ENCODE assay signal across 12 cellular contexts in the genomic region with DNA sequence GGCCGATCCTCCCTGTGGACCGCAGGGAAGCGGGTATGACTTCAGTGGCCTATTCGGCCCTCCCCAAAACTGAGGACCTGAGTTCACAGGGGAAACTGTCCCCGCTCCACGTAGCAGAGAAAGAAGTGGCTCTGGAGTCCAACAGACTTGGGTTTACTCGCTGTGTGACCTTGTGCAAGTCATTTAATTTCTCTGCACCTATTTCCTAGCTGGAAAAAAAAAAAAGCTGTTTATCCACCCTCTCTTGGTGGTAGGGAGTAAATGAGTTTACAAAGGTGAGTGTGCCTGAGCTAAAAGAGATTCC. TPM values are rescaled to one million over a fixed set of nuclear protein-coding genes. Genes with fewer than 3 reads are reported as not detected.
DNase-seq lines count a peak whose midpoint lies in the region; ATAC-seq, FAIRE-seq and TF ChIP-seq lines count a peak whose summit lies in the region.
"Had no signal": no experiment of that assay in that cellular context is flagged by ENCODE, and none has a peak within 500 bp of the region (broad histone marks: within the 10 kb centered on the region; RNA-seq: fewer than 3 reads in every experiment).

No MANE protein-coding gene starts in this region.

- H3K14ac ChIP-seq in IMR-90 (replicated peaks; ENCODE audit: low read depth, low read length): no peak overlapping the region

- no peaks in the 10 kb centered on the region for H3K79me2 ChIP-seq in fibroblast of lung (ENCODE audit: control insufficient read depth, insufficient read depth, low read length)

- H3K4me3 Mint-ChIP-seq in neural crest cell: peak overlapping the region; percentile 76
- no peak overlapping the region for H3K4me3 Mint-ChIP-seq in activated CD4-positive, alpha-beta T cell treated with anti-CD3 and anti-CD28 coated beads, Interleukin-2, amount 10 ng/mL, durations not matched to agents 24 days and 14 days

- no peak overlapping the region for H4K5ac ChIP-seq in IMR-90 (ENCODE audit: low read depth, low read length)

- no peak overlapping the region for H2BK20ac ChIP-seq in IMR-90 (ENCODE audit: low read depth, low read length)

- 76% methylated on average over 7 of the region's 7 CpGs for WGBS in A549 (ENCODE audit: missing lambda C conversion rate)
- WGBS in IMR-90 (ENCODE audit: extremely low coverage in 2 of 2, insufficient read length in 1 of 2), 2 experiments: no CpG with 5 or more reads among the region's 7 CpGs
- 23 to 32% (median 27%) methylated on average over 2 to 7 of the region's 7 CpGs for whole genome bisulfite sequencing in adrenal gland, 4 donors

- dilution Hi-C loops in IMR-90 (cut with HindIII; ENCODE audit: low sequenced_read_pairs, unreplicated experiment): no loop called here

- CTCF ChIA-PET in A549 (lab: Yijun Ruan, JAX): interaction anchor here (0.7 to 8.3 kb wide), 4 partner anchors 8 to 1513 kb away, joined by 3 to 66 read pairs (median 8); no protein-coding TSS in a partner anchor
- CTCF ChIA-PET in IMR-90 (lab: Yijun Ruan, JAX): interaction anchor here (1.0 to 1.3 kb wide), 3 partner anchors 8 to 183 kb away, joined by 4 to 5 read pairs (median 4); no protein-coding TSS in a partner anchor

- H3K36me3 ChIP-seq in IMR-90 (ENCODE audit: control insufficient read depth, insufficient read depth, low read length) (no peaks in the 10 kb centered on the region), fibroblast of lung (ENCODE audit: control insufficient read depth, insufficient read depth, low read length) (no peaks in the 10 kb centered on the region), adrenal gland (replicated peaks in 1 of 2) (no peaks in the 10 kb centered on the region)
- H3K36me3 ChIP-seq: BE2C, SJCRH30, WERI-Rb-1 had no signal

- no peak for TF ChIP-seq EP300 in A549 (IDR thresholded peaks at IDR 0.05)

- no peak overlapping the region for H3K27ac ChIP-seq in A549
- no peak overlapping the region for H3K27ac ChIP-seq in IMR-90 (ENCODE audit: insufficient read depth, low read length)
- no peak overlapping the region for H3K27ac ChIP-seq in fibroblast of lung (ENCODE audit: insufficient read depth, low read length)
- H3K27ac ChIP-seq in adrenal gland: peak overlapping the region in 2 of 5 donors; percentile 17 to 78
- H3K27ac ChIP-seq: SJCRH30, WERI-Rb-1 had no signal

- H3K56ac ChIP-seq in IMR-90 (ENCODE audit: extremely low read depth, insufficient read depth, low read length): no peak overlapping the region

- in situ Hi-C loops in IMR-90 (cut with MboI; ENCODE audit: low sequenced_read_pairs): loop anchor here (5.0 kb wide), 1 partner anchor 183 kb away; no protein-coding TSS in a partner anchor

- H4K20me1 ChIP-seq in IMR-90 (ENCODE audit: insufficient read depth, low read length) (no peaks in the 10 kb centered on the region), fibroblast of lung (ENCODE audit: control insufficient read depth, extremely low read depth, insufficient read depth, low read length) (no peaks in the 10 kb centered on the region)

- H3K4me1 Mint-ChIP-seq in neural crest cell: peaks cover 28% of the 10 kb centered on the region
- peaks cover 14% of the 10 kb centered on the region for H3K4me1 Mint-ChIP-seq in activated CD4-positive, alpha-beta T cell treated with anti-CD3 and anti-CD28 coated beads, Interleukin-2, amount 10 ng/mL, durations not matched to agents 24 days and 14 days

- peak overlapping the region; percentile 17 for H2AFZ ChIP-seq in IMR-90 (replicated peaks; ENCODE audit: low read length, poor library complexity)
- H2AFZ ChIP-seq in fibroblast of lung (ENCODE audit: low read length): no peak overlapping the region

- no peak overlapping the region for H4K8ac ChIP-seq in IMR-90 (ENCODE audit: low read depth in 2 of 2, low read length in 2 of 2)

- no peak overlapping the region for H3K4ac ChIP-seq in IMR-90 (ENCODE audit: low read depth, low read length)

- H2BK5ac ChIP-seq in IMR-90 (ENCODE audit: low read depth, low read length, poor library complexity, severe bottlenecking): no peak overlapping the region

- TF ChIP-seq CTCF in A549 (IDR thresholded peaks at IDR 0.05) (no peak), IMR-90 (conservative IDR thresholded peaks at IDR 0.05; ENCODE audit: low read depth, low read length) (no peak), fibroblast of lung (conservative IDR thresholded peaks at IDR 0.05 in 1 of 2, IDR thresholded peaks at IDR 0.05 in 1 of 2; ENCODE audit: low read depth in 1 of 2, low read length in 2 of 2) (no peak), neural crest cell (conservative IDR thresholded peaks at IDR 0.05) (no peak), adrenal gland (IDR thresholded peaks at IDR 0.05) (peak in 1 of 6 experiments; percentile 9)

- H3K4me3 ChIP-seq in A549 (no peak overlapping the region), IMR-90 (ENCODE audit: insufficient read depth, low read depth, low read length) (no peak overlapping the region), fibroblast of lung (replicated peaks in 1 of 4; ENCODE audit: control extremely low read depth in 1 of 4, insufficient read depth in 1 of 4, low read depth in 3 of 4, low read length in 4 of 4) (peak overlapping the region; percentile 3 to 50 (median 12)), adrenal gland (peak overlapping the region in 1 of 4 donors; percentile 56)
- H3K4me3 ChIP-seq: SJCRH30 had no signal

- no peak overlapping the region; the same call in 1 of the 2 replicates for H3K23ac ChIP-seq in IMR-90 (ENCODE audit: low read depth, low read length)

- H3K27me3 Mint-ChIP-seq in neural crest cell (ENCODE audit: low read depth): peaks cover 84% of the 10 kb centered on the region
- H3K27me3 Mint-ChIP-seq in activated CD4-positive, alpha-beta T cell treated with anti-CD3 and anti-CD28 coated beads, Interleukin-2, amount 10 ng/mL, durations not matched to agents 24 days and 14 days: peaks cover 66% of the 10 kb centered on the region

- no peak overlapping the region for H2BK15ac ChIP-seq in IMR-90 (ENCODE audit: low read depth, low read length)

- POLR2A ChIA-PET in A549 (lab: Yijun Ruan, JAX): no interaction called here
- POLR2A ChIA-PET in IMR-90 (lab: Charles Lee; ENCODE audit: unreplicated experiment): no interaction called here

- intact Hi-C loops in IMR-90 (cut with micrococcal nuclease) (no loop called here), adrenal gland (cut with DNase I) (loop anchor here in 1 of 2 donors (5.0 kb wide), 1 partner anchor 283 kb away; no protein-coding TSS in a partner anchor)
- intact Hi-C loops in activated CD4-positive, alpha-beta T cell treated with anti-CD3 and anti-CD28 coated beads, Interleukin-2, amount 10 ng/mL, durations not matched to agents 24 days and 14 days (cut with micrococcal nuclease): loop anchor here (2.0 kb wide), 1 partner anchor 110 kb away; no protein-coding TSS in a partner anchor

- H2AK5ac ChIP-seq in IMR-90 (ENCODE audit: low read depth, low read length): no peak overlapping the region

- no peaks in the 10 kb centered on the region for H3K36me3 Mint-ChIP-seq in neural crest cell (ENCODE audit: low read depth)
- no peaks in the 10 kb centered on the region for H3K36me3 Mint-ChIP-seq in activated CD4-positive, alpha-beta T cell treated with anti-CD3 and anti-CD28 coated beads, Interleukin-2, amount 10 ng/mL, durations not matched to agents 24 days and 14 days (ENCODE audit: low read depth)

- H3K4me2 ChIP-seq in A549 (peak overlapping the region; percentile 41), IMR-90 (ENCODE audit: low read depth, low read length) (no peak overlapping the region), fibroblast of lung (ENCODE audit: extremely low read depth, insufficient read depth, low read length) (peak overlapping the region; percentile 84)

- H3K9ac ChIP-seq in IMR-90 (ENCODE audit: low read depth, low read length) (no peak overlapping the region), fibroblast of lung (ENCODE audit: insufficient read depth, low read length) (no peak overlapping the region)

- DNase-seq in A549 (ENCODE audit: low read depth in 1 of 2, low spot score in 1 of 2) (no peak), IMR-90 (no peak), fibroblast of lung (ENCODE audit: low read depth in 2 of 2) (no peak), neural crest cell (ENCODE audit: low read depth, low spot score) (no peak), adrenal gland (no peak), NCI-H1048 (lab: John Stamatoyannopoulos, UW) (no peak)
- no peak for DNase-seq in central memory CD4-positive, alpha-beta T cell
- DNase-seq in activated CD4-positive, alpha-beta T cell treated with anti-CD3 and anti-CD28 coated beads, Interleukin-2, amount 10 ng/mL, durations not matched to agents 24 days and 14 days: no peak
- DNase-seq: BE2C, GDM1, SJCRH30 had no signal

- no peak for FAIRE-seq in A549 (lab: Jason Lieb, UNC)

- no peaks in the 10 kb centered on the region for H3K9me3 Mint-ChIP-seq in neural crest cell
- H3K9me3 Mint-ChIP-seq in activated CD4-positive, alpha-beta T cell treated with anti-CD3 and anti-CD28 coated beads, Interleukin-2, amount 10 ng/mL, durations not matched to agents 24 days and 14 days: no peaks in the 10 kb centered on the region

- H2BK120ac ChIP-seq in IMR-90 (ENCODE audit: low read depth, low read length): no peak overlapping the region

- H3K79me1 ChIP-seq in IMR-90 (ENCODE audit: low read depth in 1 of 2, low read length in 2 of 2): no peaks in the 10 kb centered on the region

- H2AK9ac ChIP-seq in IMR-90 (replicated peaks; ENCODE audit: low read depth, low read length, poor library complexity): peak overlapping the region; percentile 50

- H3K27ac Mint-ChIP-seq in neural crest cell (ENCODE audit: unreplicated experiment): no peak overlapping the region
- no peak overlapping the region for H3K27ac Mint-ChIP-seq in activated CD4-positive, alpha-beta T cell treated with anti-CD3 and anti-CD28 coated beads, Interleukin-2, amount 10 ng/mL, durations not matched to agents 24 days and 14 days

- no peak overlapping the region for H4K91ac ChIP-seq in IMR-90 (ENCODE audit: insufficient read depth, low read depth, low read length)

- no peak overlapping the region for H3K18ac ChIP-seq in IMR-90 (ENCODE audit: low read depth, low read length)

- no peaks in the 10 kb centered on the region for H3K9me3 ChIP-seq in A549
- H3K9me3 ChIP-seq in IMR-90 (ENCODE audit: control insufficient read depth, insufficient read depth, low read length): no peaks in the 10 kb centered on the region
- no peaks in the 10 kb centered on the region for H3K9me3 ChIP-seq in fibroblast of lung (ENCODE audit: control insufficient read depth, insufficient read depth, low read depth, low read length)
- no peaks in the 10 kb centered on the region for H3K9me3 ChIP-seq in adrenal gland (replicated peaks in 1 of 3)
- H3K9me3 ChIP-seq: BE2C, SJCRH30 had no signal

- TF ChIP-seq POLR2A in A549 (IDR thresholded peaks at IDR 0.05; ENCODE audit: low read length) (no peak), IMR-90 (IDR thresholded peaks at IDR 0.05; ENCODE audit: low read depth, low read length) (no peak), adrenal gland (IDR thresholded peaks at IDR 0.05) (no peak)

- H3K4me1 ChIP-seq in A549: peaks cover 6% of the 10 kb centered on the region; the same call in 1 of the 3 replicates
- no peaks in the 10 kb centered on the region; the same call in 1 of the 2 replicates for H3K4me1 ChIP-seq in IMR-90 (ENCODE audit: control insufficient read depth, insufficient read depth, low read length)
- H3K4me1 ChIP-seq in fibroblast of lung (ENCODE audit: control insufficient read depth, extremely low read depth, insufficient read depth, low read length): peaks cover 3% of the 10 kb centered on the region
- H3K4me1 ChIP-seq in adrenal gland (replicated peaks in 1 of 2): peaks cover 0 to 5% of the 10 kb centered on the region in 2 donors
- H3K4me1 ChIP-seq: BE2C, SJCRH30 had no signal

- BruUV-seq in IMR-90 (replicated peaks; lab: Mats Ljungman, UMichigan): no TSS peak

- H3K9me1 ChIP-seq in IMR-90 (ENCODE audit: insufficient read depth, low read length): no peaks in the 10 kb centered on the region

- peaks cover 80% of the 10 kb centered on the region for H3K27me3 ChIP-seq in IMR-90 (ENCODE audit: control insufficient read depth, insufficient read depth, low read length)
- H3K27me3 ChIP-seq in fibroblast of lung (ENCODE audit: control insufficient read depth, insufficient read depth, low read length): peaks cover 50% of the 10 kb centered on the region
- H3K27me3 ChIP-seq in adrenal gland: peaks cover 30% of the 10 kb centered on the region

- TF ChIP-seq RAD21 in A549 (conservative IDR thresholded peaks at IDR 0.05 in 1 of 2, IDR thresholded peaks at IDR 0.05 in 1 of 2) (no peak), IMR-90 (IDR thresholded peaks at IDR 0.05; ENCODE audit: low read length) (no peak)

- ATAC-seq in A549 (no peak), IMR-90 (ENCODE audit: low read depth) (no peak)

RNA-seq across cellular contexts. Expression of gene SPON1, which starts 2.2 kb away (rescaled TPM):
- polyA plus RNA-seq in A549 (2011; rRNA removed) (not detected in 2 replicates), A549 (2017; fragmentation: RNase III; extraction: RNeasy Plus Mini Kit Qiagen cat#74134 plus additional on column Dnase treatment) (0.07 TPM in 1 of 3 replicates, not detected in the others), IMR-90 (2012; rRNA removed) (0.62 and 0.77 TPM in 2 replicates), fibroblast of lung (0.45 and 5.0 TPM in 2 replicates), adrenal gland (10 to 100 TPM in 1 of 3 donors, 1 to 10 TPM in 2; 6.9 to 27.2 (median 9.0) TPM)
- not detected in 2 replicates for polyA plus RNA-seq in A549 (2012; cell fraction: cytosol; rRNA removed)
- polyA plus RNA-seq in A549 (2012; cell fraction: nucleus; rRNA removed): not detected in 2 replicates
- polyA minus RNA-seq in A549 (2011; rRNA and poly(A)+ RNA removed): not detected in 2 replicates
- total RNA-seq in IMR-90 (2012; rRNA removed) (0.56 and 0.72 TPM in 2 replicates), fibroblast of lung (3.5 and 30.6 TPM in 2 replicates), neural crest cell (12.2 and 13.2 TPM in 2 replicates), adrenal gland (100 to 1,000 TPM in 1 of 8 donors, 10 to 100 TPM in 7; 28.7 to 116 (median 43.9) TPM)
- polyA plus RNA-seq in IMR-90 (2012; cell fraction: cytosol; rRNA removed): 0.16 and 0.42 TPM in 2 replicates
- polyA plus RNA-seq in IMR-90 (2012; cell fraction: nucleus; rRNA removed; ENCODE audit: low replicate concordance): 0.28 and 0.37 TPM in 2 replicates
- 1.1 and 4.0 TPM in 2 replicates for polyA plus RNA-seq in fibroblast of lung (2012)
- polyA minus RNA-seq in fibroblast of lung (ENCODE audit: low replicate concordance): 2.4 TPM in 1 of 2 replicates, not detected in the other
- 0.14 and 0.42 TPM in 2 replicates for total RNA-seq in activated CD4-positive, alpha-beta T cell treated with anti-CD3 and anti-CD28 coated beads, Interleukin-2, amount 10 ng/mL, durations not matched to agents 24 days and 14 days
- total RNA-seq: SJCRH30 had no signal

Comparison
In these comparisons a context has a peak if more than half of its experiments do, and no peak if none do; other contexts are left out.
1. H3K4me3 ChIP-seq: peak in fibroblast of lung (4 of 4); none in A549 (single experiment) and IMR-90 (single experiment).